8 cellular contexts compared by ENCODE assay signal in genomic region chr1:23344111-23344986, GRCh38. TPM values are rescaled to one million over a fixed set of nuclear protein-coding genes. Genes with fewer than 3 reads are reported as not detected.
DNase-seq lines count a peak whose midpoint lies in the region; ATAC-seq and TF ChIP-seq lines count a peak whose summit lies in the region.

HNRNPR (minus strand) TSS chr1:23344284; CDS start chr1:23341008, 3,276 bp downstream.

- CTCF ChIA-PET in WTC11 (lab: Charles Lee), result interaction anchor here (0.6 to 1.7 kb wide), 19 partner anchors 13 to 1933 kb away, joined by 3 to 22 read pairs (median 4); partner anchors contain the start of genes HTR1D, RPL11 and ZNF436

- peaks cover 40% of the 10 kb centered on the region for H4K20me1 ChIP-seq in smooth muscle cell (ENCODE audit: low read depth)

- WGBS in smooth muscle cell (ENCODE audit: low lambda C conversion rate), result under 1% methylated on average over 76 of the region's 87 CpGs

- peak within 1 kb of the TSS; percentile 88 for H3K4me3 Mint-ChIP-seq in WTC11

- H3K4me3 ChIP-seq in cardiac fibroblast (replicated peaks in 1 of 2; ENCODE audit: low read depth in 2 of 2, low read length in 2 of 2) (peak within 1 kb of the TSS; percentile 64 to 77), smooth muscle cell (peak within 1 kb of the TSS; percentile 95)

- H3K27ac Mint-ChIP-seq in WTC11, result peak within 1 kb of the TSS; percentile 99

- POLR2A ChIA-PET in WTC11 (lab: Charles Lee), result interaction anchor here (0.5 to 1.6 kb wide), 35 partner anchors 10 to 1171 kb away, joined by 3 to 22 read pairs (median 4); partner anchors contain the start of genes ASAP3, E2F2 and ZNF436

- peak within 1 kb of the TSS; percentile 89 for H2AFZ ChIP-seq in smooth muscle cell (ENCODE audit: low read depth)

- peaks cover 9% of the 10 kb centered on the region for H3F3A ChIP-seq in smooth muscle cell (ENCODE audit: low read depth)

- H3K36me3 ChIP-seq in smooth muscle cell (ENCODE audit: low read depth), result no peaks in the 10 kb centered on the region

- H3K9me3 Mint-ChIP-seq in WTC11, result no peaks in the 10 kb centered on the region

- ATAC-seq in GM18909 (IDR thresholded peaks at IDR 0.05; ENCODE audit: poor library complexity, unreplicated experiment) (peak; percentile 94), HG03175 (IDR thresholded peaks at IDR 0.05; ENCODE audit: unreplicated experiment) (peak; percentile 97), WTC11 (peak; percentile 99)

- H3K36me3 Mint-ChIP-seq in WTC11, result peaks cover 3% of the 10 kb centered on the region; the same call in 1 of the 2 replicates

- TF ChIP-seq CTCF in WTC11 (IDR thresholded peaks at IDR 0.05) (no peak), cardiac fibroblast (IDR thresholded peaks at IDR 0.05; ENCODE audit: low read depth, low read length) (no peak), smooth muscle cell (IDR thresholded peaks at IDR 0.05; ENCODE audit: borderline replicate concordance, insufficient read depth, poor library complexity, severe bottlenecking) (no peak)

- peaks cover 47% of the 10 kb centered on the region for H3K79me2 ChIP-seq in smooth muscle cell (ENCODE audit: low read depth)

- peaks cover 4% of the 10 kb centered on the region for H3K27me3 ChIP-seq in smooth muscle cell (ENCODE audit: low read depth)

- no peaks in the 10 kb centered on the region for H3K9me3 ChIP-seq in smooth muscle cell (replicated peaks; ENCODE audit: low read depth)

- H3K4me2 ChIP-seq in smooth muscle cell, result peak within 1 kb of the TSS; percentile 90

- H3K27me3 Mint-ChIP-seq in WTC11 (ENCODE audit: low read depth), result peaks cover 47% of the 10 kb centered on the region

- H3K4me1 ChIP-seq in smooth muscle cell (ENCODE audit: low read depth), result peaks cover 40% of the 10 kb centered on the region

- H3K9ac ChIP-seq in smooth muscle cell (ENCODE audit: low read depth), result peak within 1 kb of the TSS; percentile 99

- H3K4me1 Mint-ChIP-seq in WTC11, result peaks cover 43% of the 10 kb centered on the region

- H3K27ac ChIP-seq in smooth muscle cell (ENCODE audit: low read depth), result peak within 1 kb of the TSS; percentile 100

- DNase-seq in AG08395 (ENCODE audit: low spot score) (peak; percentile 99), NCI-H226 (peak; percentile 100), WTC11 (ENCODE audit: low spot score) (peak; percentile 100), cardiac fibroblast (ENCODE audit: low read depth in 2 of 2) (peak; percentile 100), iPS-NIHi7 (ENCODE audit: extremely low spot score) (peak; percentile 99), smooth muscle cell (lab: John Stamatoyannopoulos, UW; ENCODE audit: unreplicated experiment) (peak; percentile 95)

TF ChIP-seq in WTC11, 78 proteins besides CTCF, POLR2A, EP300 and RAD21 (continues in another document):
- TF ChIP-seq MXD4 (CRISPR knock-in tag; IDR thresholded peaks at IDR 0.05; ENCODE audit: borderline replicate concordance) (no peak), STAT6 (CRISPR knock-in tag; conservative IDR thresholded peaks at IDR 0.05; ENCODE audit: low read depth) (no peak), ZNF396 (CRISPR knock-in tag; IDR thresholded peaks at IDR 0.05; ENCODE audit: borderline replicate concordance) (no peak), ZNF121 (CRISPR knock-in tag; IDR thresholded peaks at IDR 0.05) (no peak), EMX1 (CRISPR knock-in tag; IDR thresholded peaks at IDR 0.05) (no peak), ZBTB43 (CRISPR knock-in tag; IDR thresholded peaks at IDR 0.05) (peak; percentile 59; the same call in 1 of the 2 replicates), TCF7 (CRISPR knock-in tag; IDR thresholded peaks at IDR 0.05; ENCODE audit: low read depth) (no peak), ZNF232 (CRISPR knock-in tag; IDR thresholded peaks at IDR 0.05) (0 out of 2 replicates have a peak, but pooled peaks have one; percentile 27), OVOL2 (CRISPR knock-in tag; IDR thresholded peaks at IDR 0.05; ENCODE audit: borderline replicate concordance) (no peak), ATF2 (CRISPR knock-in tag; IDR thresholded peaks at IDR 0.05; ENCODE audit: borderline replicate concordance, low read depth) (no peak), AFF4 (CRISPR knock-in tag; IDR thresholded peaks at IDR 0.05; ENCODE audit: borderline replicate concordance) (no peak), ATF1 (CRISPR knock-in tag; IDR thresholded peaks at IDR 0.05) (no peak), RORB (CRISPR knock-in tag; IDR thresholded peaks at IDR 0.05) (no peak), E2F5 (CRISPR knock-in tag; IDR thresholded peaks at IDR 0.05) (peak; percentile 46; the same call in 1 of the 2 replicates), ZNF423 (CRISPR knock-in tag; IDR thresholded peaks at IDR 0.05) (no peak)

RNA-seq across cellular contexts. Expression of gene HNRNPR, which starts in this region (rescaled TPM):
- total RNA-seq in WTC11 (2021) (157 to 178 TPM (median 170 TPM) in 3 replicates), smooth muscle cell (99.9 and 120 TPM in 2 replicates)
- 96.3 and 104 TPM in 2 replicates for polyA plus RNA-seq in smooth muscle cell

Comparison
In these comparisons a context has a peak if more than half of its experiments do, and no peak if none do; other contexts are left out.
1. Peak in every context shown above with its lines: DNase-seq, ATAC-seq, H3K4me3 ChIP-seq and H3K27ac ChIP-seq.